ENCODE assay signal across 15 cellular contexts in the genomic region with DNA sequence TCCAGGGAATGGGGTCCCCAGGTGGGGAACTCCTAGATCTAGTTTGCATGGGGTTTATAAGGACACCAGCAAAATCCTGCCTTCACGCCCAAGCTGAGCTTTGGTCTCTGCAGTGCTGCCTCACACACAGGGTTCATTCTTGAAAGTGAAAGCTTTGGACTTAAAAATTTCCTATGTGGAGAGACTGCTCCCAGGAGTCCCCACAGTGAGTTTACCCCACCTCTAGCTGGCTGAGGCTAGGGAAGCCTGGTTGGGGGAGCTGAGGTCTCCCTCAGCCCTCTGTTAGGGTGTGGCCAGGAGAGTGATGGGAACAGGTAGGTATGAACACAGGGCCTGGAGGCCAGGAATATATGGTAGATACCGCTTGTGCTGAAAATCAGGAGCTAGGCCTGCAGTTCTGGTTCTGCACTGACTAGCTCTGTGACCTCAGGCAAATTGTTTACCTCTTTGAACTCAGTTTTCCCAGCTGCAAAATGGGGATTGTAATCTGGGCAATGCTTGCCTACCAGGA. TPM values are rescaled to one million over a fixed set of nuclear protein-coding genes. Genes with fewer than 3 reads are reported as not detected.
A peak's percentile ranks its signal among the peaks of the same experiment; 100 is the strongest.
DNase-seq lines count a peak whose midpoint lies in the region; ATAC-seq and TF ChIP-seq lines count a peak whose summit lies in the region.
"Had no signal": no experiment of that assay in that cellular context is flagged by ENCODE, and none has a peak within 500 bp of the region (broad histone marks: within the 10 kb centered on the region; RNA-seq: fewer than 3 reads in every experiment).

No MANE protein-coding gene starts in this region.

- H3K4me3 Mint-ChIP-seq in Calu3 (ENCODE audit: low read depth, unreplicated experiment): peak overlapping the region; percentile 63
- H3K4me3 Mint-ChIP-seq: activated naive CD4-positive, alpha-beta T cell treated with anti-CD3 and anti-CD28 coated beads for 36 hours; CD8-positive, alpha-beta T cell; immature natural killer cell had no signal

- no peak overlapping the region for H2AFZ ChIP-seq in PC-3 (ENCODE audit: low read length)

- H3K4me1 ChIP-seq in PC-3 (ENCODE audit: insufficient read depth, low read length) (peaks cover 19% of the 10 kb centered on the region), mucosa of stomach (ENCODE audit: control insufficient read depth, insufficient read depth, low read length) (peaks cover 22% of the 10 kb centered on the region), heart right ventricle (peaks cover 0 to 32% (median 11%) of the 10 kb centered on the region in 9 donors)

- peaks cover 10% of the 10 kb centered on the region for H3K36me3 Mint-ChIP-seq in Calu3 (ENCODE audit: insufficient read depth, unreplicated experiment)
- H3K36me3 Mint-ChIP-seq: CD8-positive, alpha-beta T cell; immature natural killer cell had no signal

- CTCF ChIA-PET in Calu3 (lab: Charles Lee) (interaction anchor here (0.5 to 1.7 kb wide), 6 partner anchors 18 to 63 kb away, joined by 3 to 11 read pairs (median 4); no protein-coding TSS in a partner anchor), PC-3 (lab: Charles Lee) (interaction anchor here (0.6 kb wide), 1 partner anchor 169 kb away, joined by 5 read pairs; no protein-coding TSS in a partner anchor)

- POLR2A ChIA-PET in PC-3 (lab: Charles Lee; ENCODE audit: unreplicated experiment): no interaction called here

- no peaks in the 10 kb centered on the region for H3K79me2 ChIP-seq in PC-3 (ENCODE audit: low read length)

- no peak overlapping the region for H3K9ac ChIP-seq in PC-3 (ENCODE audit: low read length)
- H3K9ac ChIP-seq in mucosa of stomach (ENCODE audit: low read length): peak overlapping the region; percentile 52

- no peaks in the 10 kb centered on the region for H3F3A ChIP-seq in PC-3 (ENCODE audit: low read length, unreplicated experiment)

- no peak overlapping the region for H3K4me3 ChIP-seq in PC-3 (ENCODE audit: low read length)
- peak overlapping the region; percentile 63 for H3K4me3 ChIP-seq in mucosa of stomach (ENCODE audit: low read length)
- no peak overlapping the region for H3K4me3 ChIP-seq in heart right ventricle
- H3K4me3 ChIP-seq: GM12878, psoas muscle had no signal

- peaks cover 44% of the 10 kb centered on the region for H3K4me1 Mint-ChIP-seq in Calu3 (ENCODE audit: low read depth, unreplicated experiment)

- peak overlapping the region; percentile 66 for H3K27ac Mint-ChIP-seq in Calu3 (ENCODE audit: unreplicated experiment)
- H3K27ac Mint-ChIP-seq: activated naive CD4-positive, alpha-beta T cell treated with anti-CD3 and anti-CD28 coated beads for 36 hours; CD8-positive, alpha-beta T cell; immature natural killer cell had no signal

- H3K9me2 ChIP-seq in PC-3 (replicated peaks; ENCODE audit: low read length): no peaks in the 10 kb centered on the region

- H3K27me3 ChIP-seq in PC-3 (ENCODE audit: low read length) (no peaks in the 10 kb centered on the region), mucosa of stomach (ENCODE audit: control insufficient read depth, insufficient read depth, low read length) (no peaks in the 10 kb centered on the region), heart right ventricle (no peaks in the 10 kb centered on the region)

- H3K9me3 ChIP-seq in PC-3 (ENCODE audit: low read length) (no peaks in the 10 kb centered on the region), mucosa of stomach (ENCODE audit: control insufficient read depth, low read length) (no peaks in the 10 kb centered on the region), heart right ventricle (no peaks in the 10 kb centered on the region)
- H3K9me3 ChIP-seq: psoas muscle had no signal

- ATAC-seq in PC-3: peak; percentile 45
- peak; percentile 54 for ATAC-seq in esophagus mucosa
- ATAC-seq in heart right ventricle: no peak
- no peak for ATAC-seq in GM18870 (IDR thresholded peaks at IDR 0.05; ENCODE audit: unreplicated experiment)
- no peak for ATAC-seq in HG03439 (IDR thresholded peaks at IDR 0.05; ENCODE audit: unreplicated experiment)
- ATAC-seq: CD8-positive, alpha-beta T cell had no signal

- no peaks in the 10 kb centered on the region for H4K20me1 ChIP-seq in PC-3 (ENCODE audit: low read length)

- no peaks in the 10 kb centered on the region for H3K9me3 Mint-ChIP-seq in Calu3 (ENCODE audit: low read depth, unreplicated experiment)
- H3K9me3 Mint-ChIP-seq: activated naive CD4-positive, alpha-beta T cell treated with anti-CD3 and anti-CD28 coated beads for 36 hours; CD8-positive, alpha-beta T cell; immature natural killer cell had no signal

- intact Hi-C loops in Calu3 (cut with micrococcal nuclease; ENCODE audit: unreplicated experiment) (loop anchor here (1.0 to 2.0 kb wide), 3 partner anchors 31 to 63 kb away; no protein-coding TSS in a partner anchor), PC-3 (cut with micrococcal nuclease) (no loop called here), heart right ventricle (cut with DNase I) (no loop called here)

- H3K27ac ChIP-seq in PC-3 (ENCODE audit: low read length) (no peak overlapping the region), heart right ventricle (peak overlapping the region in 1 of 10 donors; percentile 83)
- H3K27ac ChIP-seq: psoas muscle had no signal

- TF ChIP-seq CTCF in Calu3 (IDR thresholded peaks at IDR 0.05; ENCODE audit: unreplicated experiment) (no peak), PC-3 (conservative IDR thresholded peaks at IDR 0.05; ENCODE audit: low read depth, low read length) (no peak), heart right ventricle (IDR thresholded peaks at IDR 0.05) (no peak), GM20000 (IDR thresholded peaks at IDR 0.05; ENCODE audit: extremely low read depth, missing control alignments) (no peak)

- H3K27me3 Mint-ChIP-seq in Calu3 (ENCODE audit: unreplicated experiment): no peaks in the 10 kb centered on the region

- H3K4me2 ChIP-seq in PC-3 (ENCODE audit: low read length): peak overlapping the region; percentile 48

- H3K36me3 ChIP-seq in PC-3 (ENCODE audit: low read depth, low read length) (no peaks in the 10 kb centered on the region), mucosa of stomach (ENCODE audit: control insufficient read depth, insufficient read depth, low read length) (no peaks in the 10 kb centered on the region), heart right ventricle (no peaks in the 10 kb centered on the region)

- peak; percentile 46 for DNase-seq in Calu3
- DNase-seq in PC-3: no peak
- no peak for DNase-seq in heart right ventricle
- DNase-seq in GM20000 (ENCODE audit: low spot score): no peak
- DNase-seq: activated CD4-positive, alpha-beta T cell treated with anti-CD3 and anti-CD28 coated beads, Interleukin-2, amount 50 U/mL, for 1 hour; CD8-positive, alpha-beta T cell; immature natural killer cell; NCI-H226; psoas muscle had no signal

- BruUV-seq in Calu3 (replicated peaks; lab: Mats Ljungman, UMichigan) (TSS peak; percentile 47), PC-3 (replicated peaks; lab: Mats Ljungman, UMichigan) (no TSS peak)

- WGBS in heart right ventricle, 2 donors: 86 to 91% methylated on average over 2 of the region's 2 CpGs

RNA-seq across cellular contexts. Expression of gene LARP1, which starts 41.5 kb away (rescaled TPM):
- total RNA-seq in Calu3 (2022): 317 and 339 TPM in 2 replicates
- 63.9 and 123 TPM in 2 replicates for total RNA-seq in PC-3 (2014; rRNA removed)
- 144 TPM for total RNA-seq in esophagus mucosa
- total RNA-seq in heart right ventricle: 100 to 1,000 TPM; 138 to 197 (median 170) TPM
- polyA plus RNA-seq in heart right ventricle: 10 to 100 TPM; 26.4 to 30.4 TPM

Comparison
In these comparisons a context has a peak if more than half of its experiments do, and no peak if none do; other contexts are left out.
1. ATAC-seq: peak in PC-3 (single experiment) and esophagus mucosa (single experiment); none in heart right ventricle (0 of 8), GM18870 (single experiment) and HG03439 (single experiment).